Comparison of ENCODE assay signal across 14 cellular contexts in the genomic region with DNA sequence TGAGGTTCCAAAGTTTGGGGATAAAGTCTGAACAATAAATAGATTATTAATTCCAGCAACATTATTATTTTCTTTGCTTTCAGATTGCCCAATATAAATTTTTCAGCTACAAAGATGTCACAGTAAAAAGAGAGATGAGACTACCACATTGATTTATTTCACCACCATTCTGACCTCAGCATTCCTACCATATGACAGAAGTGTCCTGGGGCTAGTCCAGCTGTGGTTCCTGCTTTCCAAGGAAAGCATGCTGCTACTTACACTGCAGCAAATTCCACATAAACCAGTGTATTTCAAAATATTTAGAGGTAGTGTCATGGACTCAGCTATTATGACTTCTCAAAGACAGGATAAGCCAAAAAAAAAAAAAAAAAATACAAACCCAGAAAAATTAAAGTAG.
DNase-seq lines count a peak whose midpoint lies in the region; ATAC-seq and TF ChIP-seq lines count a peak whose summit lies in the region.
"Had no signal": no experiment of that assay in that cellular context is flagged by ENCODE, and none has a peak within 500 bp of the region (broad histone marks: within the 10 kb centered on the region; RNA-seq: fewer than 3 reads in every experiment).

No MANE protein-coding gene starts in this region.

- no peaks in the 10 kb centered on the region for H3K27me3 Mint-ChIP-seq in HFFc6 (ENCODE audit: insufficient read depth)

- H3K9me3 ChIP-seq in heart left ventricle (no peaks in the 10 kb centered on the region), skeletal muscle satellite cell (replicated peaks; ENCODE audit: low read length) (no peaks in the 10 kb centered on the region)
- H3K9me3 ChIP-seq: colonic mucosa had no signal

- TF ChIP-seq POLR2A in heart left ventricle (IDR thresholded peaks at IDR 0.05) = no peak

- H3K4me3 ChIP-seq in astrocyte of the cerebellum (ENCODE audit: low read depth, low read length) (no peak overlapping the region), heart left ventricle (no peak overlapping the region), skeletal muscle satellite cell (ENCODE audit: low read length) (no peak overlapping the region)
- H3K4me3 ChIP-seq: colonic mucosa, GM12878, SK-N-MC had no signal

- H3K4me2 ChIP-seq in skeletal muscle satellite cell (ENCODE audit: low read length) = peak overlapping the region; percentile 19

- DNase-seq in HFFc6 (peak; percentile 39), astrocyte of the cerebellum (ENCODE audit: low read depth) (peak; percentile 90), heart left ventricle (peak in 2 of 5 donors; percentile 30 to 38), retina (no peak), NCI-H345 (lab: John Stamatoyannopoulos, UW) (no peak)
- no peak for DNase-seq in stimulated activated CD4-positive, alpha-beta T cell treated with anti-CD3 and anti-CD28 coated beads, Interleukin-4, amount 100 ng/mL, for 4 hours
- DNase-seq: activated CD4-positive, alpha-beta T cell treated with anti-CD3 and anti-CD28 coated beads for 4 hours; Calu3; colonic mucosa; NCI-H748 treated with DMSO at 0.1 percent for 48 hours had no signal

- no peaks in the 10 kb centered on the region for H3K36me3 ChIP-seq in heart left ventricle
- no peaks in the 10 kb centered on the region for H3K36me3 ChIP-seq in skeletal muscle satellite cell (ENCODE audit: insufficient read depth, low read length)
- H3K36me3 ChIP-seq: colonic mucosa had no signal

- H3K36me3 Mint-ChIP-seq in HFFc6 (ENCODE audit: low read depth) = peaks cover 7% of the 10 kb centered on the region; the same call in 1 of the 2 replicates

- no peak overlapping the region for H3K4me3 Mint-ChIP-seq in HFFc6

- in situ Hi-C loops in astrocyte of the cerebellum (cut with HindIII; ENCODE audit: low sequenced_read_pairs) = no loop called here

- H3K27ac Mint-ChIP-seq in HFFc6 = no peak overlapping the region

- no peaks in the 10 kb centered on the region for H3K27me3 ChIP-seq in heart left ventricle
- peaks cover 13% of the 10 kb centered on the region for H3K27me3 ChIP-seq in skeletal muscle satellite cell (ENCODE audit: control insufficient read depth, insufficient read depth, low read length)
- H3K27me3 ChIP-seq: colonic mucosa had no signal

- ATAC-seq in heart left ventricle (peak; percentile 20 to 90 (median 58)), GM21576 (IDR thresholded peaks at IDR 0.05; ENCODE audit: unreplicated experiment) (no peak)
- ATAC-seq: GM12878 had no signal

- H3K9ac ChIP-seq in skeletal muscle satellite cell (ENCODE audit: low read depth, low read length) = no peak overlapping the region

- no peaks in the 10 kb centered on the region for H3K4me1 Mint-ChIP-seq in HFFc6 (ENCODE audit: low read depth)

- intact Hi-C loops in heart left ventricle (cut with DNase I) = no loop called here

- TF ChIP-seq CTCF in HFFc6 (IDR thresholded peaks at IDR 0.05) = no peak
- TF ChIP-seq CTCF in astrocyte of the cerebellum (IDR thresholded peaks at IDR 0.05; ENCODE audit: low read depth, low read length, missing control alignments) = no peak
- no peak for TF ChIP-seq CTCF in heart left ventricle (IDR thresholded peaks at IDR 0.05)

- no peak overlapping the region for H3K27ac ChIP-seq in heart left ventricle
- H3K27ac ChIP-seq: colonic mucosa, SK-N-MC had no signal

- H3K4me1 ChIP-seq in heart left ventricle (no peaks in the 10 kb centered on the region), skeletal muscle satellite cell (ENCODE audit: control insufficient read depth, insufficient read depth, low read length) (peaks cover 15% of the 10 kb centered on the region)
- H3K4me1 ChIP-seq: colonic mucosa had no signal

- H3K9me3 Mint-ChIP-seq in HFFc6 = peaks cover 51% of the 10 kb centered on the region

Comparison
In these comparisons a context has a peak if more than half of its experiments do, and no peak if none do; other contexts are left out.
1. DNase-seq: peak in HFFc6 (single experiment) and astrocyte of the cerebellum (single experiment); none in retina (single experiment), NCI-H345 (single experiment) and stimulated activated CD4-positive, alpha-beta T cell treated with anti-CD3 and anti-CD28 coated beads, Interleukin-4, amount 100 ng/mL, for 4 hours (0 of 2).